Comparison of ENCODE assay signal across 7 cellular contexts in the genomic region with DNA sequence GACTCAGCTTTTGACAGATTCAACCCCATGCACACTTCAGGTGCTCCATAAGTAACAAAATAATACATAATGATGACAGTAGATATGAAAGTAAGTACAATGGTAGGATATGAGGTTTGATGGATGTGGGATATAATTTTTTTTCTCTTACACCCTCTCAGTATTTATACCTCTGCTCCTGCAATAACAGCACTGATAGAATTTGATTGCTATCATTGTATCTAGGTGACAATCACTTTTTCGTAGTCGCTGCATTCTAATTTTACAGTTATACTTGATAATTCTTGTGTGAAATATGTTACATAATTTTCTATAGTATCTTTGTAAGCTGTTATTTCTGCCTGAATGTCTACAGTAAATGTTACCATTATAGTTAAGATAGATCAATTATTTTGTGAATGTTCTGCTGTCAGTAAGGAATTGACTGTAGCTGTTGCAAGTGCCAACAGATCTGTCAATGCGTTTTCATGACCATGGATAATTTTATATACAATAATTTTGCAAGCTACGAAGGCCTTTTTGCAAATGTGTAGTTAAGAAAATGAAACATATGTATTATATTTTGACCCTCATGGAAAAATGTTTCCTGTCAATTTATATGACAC.
"Had no signal": no experiment of that assay in that cellular context is flagged by ENCODE, and none has a peak within 500 bp of the region (broad histone marks: within the 10 kb centered on the region; RNA-seq: fewer than 3 reads in every experiment).

No MANE protein-coding gene starts in this region.

- H2AFZ ChIP-seq: GM23338 had no signal

- H3K4me3 ChIP-seq: GM23338, K562 had no signal

- H3K9me3 Mint-ChIP-seq: GM23338, H9 had no signal

- H3K4me2 ChIP-seq: GM23338 had no signal

- H3K27ac Mint-ChIP-seq: GM23338, H9 had no signal

- DNase-seq: H9, HCEC 1CT, KG1 had no signal

- ATAC-seq: GM23338, HepG2, K562 had no signal

- H3K4me3 Mint-ChIP-seq: GM23338, H9 had no signal

- H3K27ac ChIP-seq: HL-60 had no signal
